26 cellular contexts compared by ENCODE assay signal in the genomic region with DNA sequence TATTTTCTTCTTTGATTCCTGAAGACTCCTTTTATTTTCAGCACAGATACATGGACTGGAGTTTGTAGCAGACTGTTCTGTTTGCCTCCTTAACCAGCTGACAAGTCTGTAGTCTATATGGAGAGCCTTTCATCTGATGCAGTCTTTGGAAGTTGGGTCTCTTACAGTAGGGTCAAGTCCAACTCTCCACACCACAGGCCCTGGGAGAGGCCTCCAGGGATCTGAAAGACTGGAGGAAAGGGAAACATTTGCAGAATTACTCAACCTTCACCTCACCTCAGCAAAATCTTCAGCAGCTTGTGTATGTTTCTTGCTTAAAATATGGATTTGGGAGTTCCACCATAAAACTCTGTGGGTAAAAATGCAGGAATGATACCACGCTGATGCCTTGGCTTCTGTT.
"Had no signal": no experiment of that assay in that cellular context is flagged by ENCODE, and none has a peak within 500 bp of the region (broad histone marks: within the 10 kb centered on the region; RNA-seq: fewer than 3 reads in every experiment).

No MANE protein-coding gene starts in this region.

- H3K27me3 Mint-ChIP-seq: activated CD4-positive, alpha-beta T cell treated with anti-CD3 and anti-CD28 coated beads, Interleukin-2, amount 10 ng/mL, durations not matched to agents 24 days and 14 days had no signal

- DNase-seq: activated CD4-positive, alpha-beta memory T cell treated with anti-CD3 and anti-CD28 coated beads for 36 hours; activated CD4-positive, alpha-beta T cell treated with anti-CD3 and anti-CD28 coated beads, Interleukin-2, amount 10 ng/mL, durations not matched to agents 24 days and 14 days; activated CD4-positive, CD25-positive, alpha-beta regulatory T cell treated with anti-CD3 and anti-CD28 coated beads, Interleukin-2, amount 50 U/mL, for 72 hours; activated CD8-positive, alpha-beta memory T cell treated with anti-CD3 and anti-CD28 coated beads, Interleukin-2, amount 50 U/mL, for 4 hours; activated effector memory CD4-positive, alpha-beta T cell treated with anti-CD3 and anti-CD28 coated beads, Interleukin-2, amount 50 U/mL, for 16 hours; activated naive CD4-positive, alpha-beta T cell treated with anti-CD3 and anti-CD28 coated beads for 36 hours; activated naive CD8-positive, alpha-beta T cell treated with anti-CD3 and anti-CD28 coated beads for 36 hours; activated T-cell treated with anti-CD3 and anti-CD28 coated beads, Interleukin-2, amount 50 U/mL, for 1 hour; brain microvascular endothelial cell; caudate nucleus; endodermal cell; heart left ventricle; hypothalamus; lower lobe of right lung; mesenchymal stem cell; natural killer cell; posterior cingulate gyrus; right cardiac atrium; spleen; stimulated activated naive CD4-positive, alpha-beta T cell; T-helper 2 cell; transverse colon had no signal

- H3K4me3 Mint-ChIP-seq: activated CD4-positive, alpha-beta memory T cell treated with anti-CD3 and anti-CD28 coated beads for 36 hours; activated CD4-positive, alpha-beta T cell treated with anti-CD3 and anti-CD28 coated beads, Interleukin-2, amount 10 ng/mL, durations not matched to agents 24 days and 14 days; activated naive CD4-positive, alpha-beta T cell treated with anti-CD3 and anti-CD28 coated beads for 36 hours; activated naive CD8-positive, alpha-beta T cell treated with anti-CD3 and anti-CD28 coated beads for 36 hours; activated T-helper 1 cell treated with anti-CD3 and anti-CD28 coated beads, Interleukin-12 subunit alpha, Interleukin-12 subunit beta, Interleukin-2, Interleukin-4 antibody, amounts not matched to agents 30 ng/mL and 10 ng/mL and 1 ng/mL, durations not matched to agents 14 hours and 24 hours and 36 hours; dendritic cell treated with granulocyte-macrophage colony-stimulating factor and Interleukin-4, amounts not matched to agents 40 ng/mL and 50 ng/mL, for 4 days; endodermal cell; natural killer cell had no signal

- H3K9me3 ChIP-seq: ascending aorta, heart left ventricle, lower lobe of right lung, spleen, transverse colon had no signal

- H3K4me1 Mint-ChIP-seq: activated CD4-positive, alpha-beta T cell treated with anti-CD3 and anti-CD28 coated beads, Interleukin-2, amount 10 ng/mL, durations not matched to agents 24 days and 14 days; activated naive CD8-positive, alpha-beta T cell treated with anti-CD3 and anti-CD28 coated beads for 36 hours; endodermal cell; natural killer cell had no signal

- H3K27ac Mint-ChIP-seq: activated CD4-positive, alpha-beta memory T cell treated with anti-CD3 and anti-CD28 coated beads for 36 hours; activated CD4-positive, alpha-beta T cell treated with anti-CD3 and anti-CD28 coated beads, Interleukin-2, amount 10 ng/mL, durations not matched to agents 24 days and 14 days; activated naive CD4-positive, alpha-beta T cell treated with anti-CD3 and anti-CD28 coated beads for 36 hours; activated naive CD8-positive, alpha-beta T cell treated with anti-CD3 and anti-CD28 coated beads for 36 hours; activated T-helper 1 cell treated with anti-CD3 and anti-CD28 coated beads, Interleukin-12 subunit alpha, Interleukin-12 subunit beta, Interleukin-2, Interleukin-4 antibody, amounts not matched to agents 30 ng/mL and 10 ng/mL and 1 ng/mL, durations not matched to agents 14 hours and 24 hours and 36 hours; dendritic cell treated with granulocyte-macrophage colony-stimulating factor and Interleukin-4, amounts not matched to agents 40 ng/mL and 50 ng/mL, for 4 days; endodermal cell; natural killer cell had no signal

- H3K36me3 Mint-ChIP-seq: activated CD4-positive, alpha-beta memory T cell treated with anti-CD3 and anti-CD28 coated beads for 36 hours; activated naive CD8-positive, alpha-beta T cell treated with anti-CD3 and anti-CD28 coated beads for 36 hours; natural killer cell had no signal

- H3K9me3 Mint-ChIP-seq: activated CD4-positive, alpha-beta memory T cell treated with anti-CD3 and anti-CD28 coated beads for 36 hours; activated CD4-positive, alpha-beta T cell treated with anti-CD3 and anti-CD28 coated beads, Interleukin-2, amount 10 ng/mL, durations not matched to agents 24 days and 14 days; activated naive CD4-positive, alpha-beta T cell treated with anti-CD3 and anti-CD28 coated beads for 36 hours; activated naive CD8-positive, alpha-beta T cell treated with anti-CD3 and anti-CD28 coated beads for 36 hours; activated T-helper 1 cell treated with anti-CD3 and anti-CD28 coated beads, Interleukin-12 subunit alpha, Interleukin-12 subunit beta, Interleukin-2, Interleukin-4 antibody, amounts not matched to agents 30 ng/mL and 10 ng/mL and 1 ng/mL, durations not matched to agents 14 hours and 24 hours and 36 hours; dendritic cell treated with granulocyte-macrophage colony-stimulating factor and Interleukin-4, amounts not matched to agents 40 ng/mL and 50 ng/mL, for 4 days; endodermal cell; natural killer cell had no signal

- H3K27me3 ChIP-seq: ascending aorta, brain microvascular endothelial cell, foreskin keratinocyte, heart left ventricle, spleen, transverse colon had no signal

- H3K4me3 ChIP-seq: ascending aorta, heart left ventricle, lower lobe of right lung, spleen, transverse colon had no signal

- H3K4me1 ChIP-seq: ascending aorta, heart left ventricle, lower lobe of right lung, spleen, transverse colon had no signal

- H3K36me3 ChIP-seq: brain microvascular endothelial cell, lower lobe of right lung, transverse colon had no signal
